In genomic region chr16:24681793-24682192, GRCh38 we compare ENCODE assay signal across 20 cellular contexts. TPM values are rescaled to one million over a fixed set of nuclear protein-coding genes. Genes with fewer than 3 reads are reported as not detected.
DNase-seq lines count a peak whose midpoint lies in the region; ATAC-seq, FAIRE-seq and TF ChIP-seq lines count a peak whose summit lies in the region.
"Had no signal": no experiment of that assay in that cellular context is flagged by ENCODE, and none has a peak within 500 bp of the region (broad histone marks: within the 10 kb centered on the region; RNA-seq: fewer than 3 reads in every experiment).

No MANE protein-coding gene starts in this region.

- no peak for TF ChIP-seq POLR2A in vagina (IDR thresholded peaks at IDR 0.05)

- peak; percentile 65 for DNase-seq in COLO829 (ENCODE audit: low spot score)
- DNase-seq in NCI-H460 (ENCODE audit: extremely low read depth, low read depth) = peak; percentile 12
- DNase-seq in bronchial epithelial cell (ENCODE audit: low read depth) = peak; percentile 87
- peak; percentile 94 for DNase-seq in iris pigment epithelial cell (ENCODE audit: low read depth)
- DNase-seq in dorsolateral prefrontal cortex = no peak
- no peak for DNase-seq in vagina (ENCODE audit: extremely low spot score in 2 of 2)
- DNase-seq: activated CD4-positive, CD25-positive, alpha-beta regulatory T cell; amygdala; H9; left colon; NCI-H1436 treated with DMSO at 0.1 percent for 48 hours; NCI-H510A; spleen; stimulated activated naive CD4-positive, alpha-beta T cell had no signal

- peaks cover 12% of the 10 kb centered on the region for H3K4me1 ChIP-seq in vagina
- H3K4me1 ChIP-seq: spleen had no signal

- no peak for TF ChIP-seq CTCF in bronchial epithelial cell (IDR thresholded peaks at IDR 0.05; ENCODE audit: insufficient read depth, low read length, severe bottlenecking)
- no peak for TF ChIP-seq CTCF in dorsolateral prefrontal cortex (IDR thresholded peaks at IDR 0.05 in 54 of 56, conservative IDR thresholded peaks at IDR 0.05 in 2 of 56; ENCODE audit: low read depth in 1 of 56, partially characterized antibody in 56 of 56)
- no peak for TF ChIP-seq CTCF in vagina (IDR thresholded peaks at IDR 0.05)

- H3K36me3 ChIP-seq in bronchial epithelial cell (ENCODE audit: control insufficient read depth, insufficient read depth, low read length) (no peaks in the 10 kb centered on the region), vagina (no peaks in the 10 kb centered on the region)
- H3K36me3 ChIP-seq: spleen had no signal

- H3K27ac ChIP-seq in dorsolateral prefrontal cortex = peak overlapping the region in 6 of 59 donors; percentile 14 to 40 (median 30)
- no peak overlapping the region for H3K27ac ChIP-seq in vagina
- H3K27ac ChIP-seq: parathyroid adenoma, spleen had no signal

- H3K27me3 ChIP-seq in bronchial epithelial cell (ENCODE audit: control insufficient read depth, insufficient read depth, low read length) (no peaks in the 10 kb centered on the region), dorsolateral prefrontal cortex (no peaks in the 10 kb centered on the region), vagina (no peaks in the 10 kb centered on the region)

- no peak overlapping the region for H3K4me3 ChIP-seq in bronchial epithelial cell (ENCODE audit: low read depth, low read length)
- H3K4me3 ChIP-seq in dorsolateral prefrontal cortex = no peak overlapping the region
- no peak overlapping the region for H3K4me3 ChIP-seq in vagina
- H3K4me3 ChIP-seq: spleen had no signal

- FAIRE-seq in bronchial epithelial cell (lab: Jason Lieb, UNC) = no peak
- FAIRE-seq: colon, D721Med, RCC 7860 had no signal

- ATAC-seq in GM18870 (IDR thresholded peaks at IDR 0.05; ENCODE audit: unreplicated experiment) = no peak
- ATAC-seq in HG03460 (IDR thresholded peaks at IDR 0.05; ENCODE audit: unreplicated experiment) = no peak
- ATAC-seq: left colon had no signal

- intact Hi-C loops in dorsolateral prefrontal cortex (cut with DNase I) = loop anchor here in 1 of 2 donors (10.0 kb wide), 1 partner anchor 97 kb away; no protein-coding TSS in a partner anchor
- intact Hi-C loops in vagina (cut with DNase I) = no loop called here

- H3K9me3 ChIP-seq in vagina = no peaks in the 10 kb centered on the region
- H3K9me3 ChIP-seq: spleen had no signal

RNA-seq across cellular contexts. Expression of gene TNRC6A, which starts 47.7 kb away (rescaled TPM):
- 20.2 and 23.5 TPM in 2 replicates for total RNA-seq in NCI-H460 (2014; rRNA removed; shearing (Covaris generic))
- polyA plus RNA-seq in NCI-H460 (2014; cell fraction: nucleus; rRNA removed) = 18.9 and 21.2 TPM in 2 replicates
- total RNA-seq in bronchial epithelial cell (14.2 and 17.8 TPM in 2 replicates), dorsolateral prefrontal cortex (100 to 1,000 TPM in 116 of 120 experiments, 10 to 100 TPM in 4; 88.7 to 202 (median 140) TPM), vagina (53.0 TPM)

Comparison
In these comparisons a context has a peak if more than half of its experiments do, and no peak if none do; other contexts are left out.
1. DNase-seq: peak in COLO829 (single experiment), NCI-H460 (single experiment), bronchial epithelial cell (single experiment) and iris pigment epithelial cell (single experiment); none in dorsolateral prefrontal cortex (0 of 10) and vagina (0 of 2).